Comparison of ENCODE assay signal across 8 cellular contexts in genomic region chr14:37196604-37197420, GRCh38. TPM values are rescaled to one million over a fixed set of nuclear protein-coding genes. Genes with fewer than 3 reads are reported as not detected.
DNase-seq lines count a peak whose midpoint lies in the region; ATAC-seq and TF ChIP-seq lines count a peak whose summit lies in the region.

No MANE protein-coding gene starts in this region.

- peak overlapping the region; percentile 89 for H3K4me3 Mint-ChIP-seq in endothelial cell (ENCODE audit: unreplicated experiment)
- peak overlapping the region; percentile 94 for H3K4me3 Mint-ChIP-seq in neural crest cell

- H3K9me3 Mint-ChIP-seq in endothelial cell (ENCODE audit: unreplicated experiment) (no peaks in the 10 kb centered on the region), neural crest cell (no peaks in the 10 kb centered on the region)

- BruUV-seq in PC-9 (replicated peaks; lab: Mats Ljungman, UMichigan) = no TSS peak

- H3K4me3 ChIP-seq in AG10803 (ENCODE audit: low read length) = peak overlapping the region; percentile 82
- H3K4me3 ChIP-seq in PC-9 = peak overlapping the region; percentile 67

- intact Hi-C loops in PC-9 (cut with micrococcal nuclease; ENCODE audit: unreplicated experiment) = no loop called here

- POLR2A ChIA-PET in PC-9 (lab: Charles Lee; ENCODE audit: unreplicated experiment) = interaction anchor here (0.6 kb wide), 2 partner anchors 390 to 1201 kb away, joined by 3 to 4 read pairs; no protein-coding TSS in a partner anchor

- peak overlapping the region; percentile 74 for H3K27ac ChIP-seq in PC-9

- H3K27me3 ChIP-seq in PC-9 (ENCODE audit: insufficient read depth, low read depth) = no peaks in the 10 kb centered on the region

- H3F3A ChIP-seq in PC-9 (ENCODE audit: insufficient read depth, low read depth) = no peaks in the 10 kb centered on the region

- peaks cover 10% of the 10 kb centered on the region for H3K4me1 Mint-ChIP-seq in endothelial cell (ENCODE audit: unreplicated experiment)
- peaks cover 20% of the 10 kb centered on the region for H3K4me1 Mint-ChIP-seq in neural crest cell

- peaks cover 8% of the 10 kb centered on the region; the same call in 1 of the 2 replicates for H3K4me1 ChIP-seq in PC-9 (replicated peaks; ENCODE audit: insufficient read depth)

- no peaks in the 10 kb centered on the region for H3K9me3 ChIP-seq in PC-9 (ENCODE audit: insufficient read depth, low read depth)

- H3K9me2 ChIP-seq in PC-9 (ENCODE audit: insufficient read depth) = no peaks in the 10 kb centered on the region

- ATAC-seq in GM21717 (IDR thresholded peaks at IDR 0.05; ENCODE audit: unreplicated experiment) = no peak
- ATAC-seq in HG03045 (IDR thresholded peaks at IDR 0.05; ENCODE audit: unreplicated experiment) = no peak
- no peak for ATAC-seq in GM21529 (IDR thresholded peaks at IDR 0.05; ENCODE audit: unreplicated experiment)

- CTCF ChIA-PET in PC-9 (lab: Charles Lee) = no interaction called here

- H3K27me3 Mint-ChIP-seq in endothelial cell (ENCODE audit: unreplicated experiment) = peaks cover 2% of the 10 kb centered on the region
- H3K27me3 Mint-ChIP-seq in neural crest cell (ENCODE audit: low read depth) = peaks cover 9% of the 10 kb centered on the region

- H3K79me2 ChIP-seq in PC-9 (ENCODE audit: low read depth) = peaks cover 7% of the 10 kb centered on the region; the same call in 1 of the 2 replicates

- peak overlapping the region; percentile 90 for H3K4me2 ChIP-seq in PC-9

- H3K36me3 ChIP-seq in PC-9 (ENCODE audit: low read depth) = no peaks in the 10 kb centered on the region

- no peaks in the 10 kb centered on the region for H4K20me1 ChIP-seq in PC-9 (ENCODE audit: insufficient read depth)

- TF ChIP-seq CTCF in AG10803 (conservative IDR thresholded peaks at IDR 0.05; ENCODE audit: low read length) (no peak), PC-9 (conservative IDR thresholded peaks at IDR 0.05) (no peak), endothelial cell (IDR thresholded peaks at IDR 0.05; ENCODE audit: unreplicated experiment) (no peak), neural crest cell (conservative IDR thresholded peaks at IDR 0.05) (no peak)

- H3K27ac Mint-ChIP-seq in endothelial cell (ENCODE audit: unreplicated experiment) (peak overlapping the region; percentile 77), neural crest cell (ENCODE audit: unreplicated experiment) (peak overlapping the region; percentile 97)

- H3K36me3 Mint-ChIP-seq in endothelial cell (ENCODE audit: low read depth, unreplicated experiment) (no peaks in the 10 kb centered on the region), neural crest cell (ENCODE audit: low read depth) (no peaks in the 10 kb centered on the region)

- peak overlapping the region; percentile 88 for H2AFZ ChIP-seq in PC-9

- DNase-seq in AG10803 (ENCODE audit: low read depth) (no peak), PC-9 (no peak), endothelial cell (ENCODE audit: low spot score) (no peak), neural crest cell (ENCODE audit: low read depth, low spot score) (no peak), DMS153 (lab: John Stamatoyannopoulos, UW) (no peak)

RNA-seq across cellular contexts. Expression of gene MIPOL1, which starts 0.9 kb away (rescaled TPM):
- total RNA-seq in PC-9 (2021) (12.1 and 13.1 TPM in 2 replicates), endothelial cell (ENCODE audit: unreplicated experiment) (12.1 TPM), neural crest cell (16.6 and 17.4 TPM in 2 replicates)

RNA-seq across cellular contexts. Expression of gene SLC25A21, which starts 24.4 kb away (rescaled TPM):
- total RNA-seq in PC-9 (2021) (0.38 and 3.2 TPM in 2 replicates), endothelial cell (ENCODE audit: unreplicated experiment) (1.2 TPM), neural crest cell (2.2 and 4.2 TPM in 2 replicates)
